ENCODE assay signal across 28 cellular contexts in genomic region chr16:68839831-68840230, GRCh38.
"Had no signal": no experiment of that assay in that cellular context is flagged by ENCODE, and none has a peak within 500 bp of the region (broad histone marks: within the 10 kb centered on the region; RNA-seq: fewer than 3 reads in every experiment).

No MANE protein-coding gene starts in this region.

- H3K27ac ChIP-seq: stomach, thyroid gland, upper lobe of right lung had no signal

- H3K27me3 ChIP-seq: stomach, thyroid gland, upper lobe of right lung had no signal

- H3K9me3 Mint-ChIP-seq: activated CD4-positive, alpha-beta memory T cell treated with anti-CD3 and anti-CD28 coated beads, Interleukin-2, amount 10 ng/mL, durations not matched to agents 7 days and 5 days; activated CD4-positive, alpha-beta T cell treated with anti-CD3 and anti-CD28 coated beads, Interleukin-2, amount 10 ng/mL, durations not matched to agents 7 days and 5 days; activated naive CD4-positive, alpha-beta T cell treated with anti-CD3 and anti-CD28 coated beads, Interleukin-2, amount 50 U/mL, for 24 hours; activated naive CD8-positive, alpha-beta T cell treated with anti-CD3 and anti-CD28 coated beads, Interleukin-2, amount 50 U/mL, for 24 hours; activated T-cell treated with anti-CD3 and anti-CD28 coated beads, Interleukin-2, amount 50 U/mL, for 4 hours; activated T-helper 17 cell treated with anti-CD3 and anti-CD28 coated beads, Interleukin-2, amount 50 U/mL, for 72 hours; natural killer cell; stimulated activated naive B cell treated with anti-CD40 and anti-IgM and Interleukin-4, amounts not matched to agents 10 μg/mL and 1 μg/mL and 100 μg/mL, for 72 hours; WTC11 had no signal

- DNase-seq: activated CD4-positive, alpha-beta memory T cell treated with anti-CD3 and anti-CD28 coated beads, Interleukin-2, amount 10 ng/mL, durations not matched to agents 7 days and 5 days; activated CD4-positive, alpha-beta T cell treated with anti-CD3 and anti-CD28 coated beads for 1 hour; activated CD4-positive, alpha-beta T cell treated with anti-CD3 and anti-CD28 coated beads, Interleukin-2, amount 10 ng/mL, durations not matched to agents 7 days and 5 days; activated gamma-delta T cell treated with Interleukin-2 at 50 U/mL for 16 hours; activated naive CD8-positive, alpha-beta T cell treated with anti-CD3 and anti-CD28 coated beads, Interleukin-2, amount 50 U/mL, for 24 hours; activated T-cell treated with anti-CD3 and anti-CD28 coated beads, Interleukin-2, amount 50 U/mL, for 4 hours; amygdala; head of caudate nucleus; hippocampal formation; left cardiac atrium; midbrain; natural killer cell; retina; stimulated activated CD4-positive, alpha-beta T cell treated with anti-CD3 and anti-CD28 coated beads, Interleukin-1b, Interleukin-23, amount 100 ng/mL, for 48 hours; stimulated activated CD4-positive, alpha-beta T cell treated with anti-CD3 and anti-CD28 coated beads, Interleukin-4, amount 100 ng/mL, for 4 hours; stimulated activated CD8-positive, alpha-beta memory T cell treated with anti-CD3 and anti-CD28 coated beads, Interleukin-4, amount 100 ng/mL, for 48 hours; stimulated activated naive B cell treated with anti-CD40 and anti-IgM and Interleukin-4, amounts not matched to agents 10 μg/mL and 1 μg/mL and 100 μg/mL, for 72 hours; stomach; T-helper 17 cell; thyroid gland had no signal

- H3K36me3 ChIP-seq: upper lobe of right lung had no signal

- H3K36me3 Mint-ChIP-seq: activated naive CD4-positive, alpha-beta T cell treated with anti-CD3 and anti-CD28 coated beads, Interleukin-2, amount 50 U/mL, for 24 hours; natural killer cell; stimulated activated naive B cell treated with anti-CD40 and anti-IgM and Interleukin-4, amounts not matched to agents 10 μg/mL and 1 μg/mL and 100 μg/mL, for 72 hours had no signal

- H3K4me3 ChIP-seq: smooth muscle cell, stomach, thyroid gland, upper lobe of right lung had no signal

- H3K4me2 ChIP-seq: smooth muscle cell had no signal

- H3K9me3 ChIP-seq: stomach, thyroid gland, upper lobe of right lung had no signal

- H3K27me3 Mint-ChIP-seq: activated CD4-positive, alpha-beta memory T cell treated with anti-CD3 and anti-CD28 coated beads, Interleukin-2, amount 10 ng/mL, durations not matched to agents 7 days and 5 days; activated CD4-positive, alpha-beta T cell treated with anti-CD3 and anti-CD28 coated beads, Interleukin-2, amount 10 ng/mL, durations not matched to agents 7 days and 5 days; activated naive CD4-positive, alpha-beta T cell treated with anti-CD3 and anti-CD28 coated beads, Interleukin-2, amount 50 U/mL, for 24 hours; activated naive CD8-positive, alpha-beta T cell treated with anti-CD3 and anti-CD28 coated beads, Interleukin-2, amount 50 U/mL, for 24 hours; activated T-helper 17 cell treated with anti-CD3 and anti-CD28 coated beads, Interleukin-2, amount 50 U/mL, for 72 hours; progenitor cell of endocrine pancreas had no signal

- ATAC-seq: activated naive CD8-positive, alpha-beta T cell treated with anti-CD3 and anti-CD28 coated beads, Interleukin-2, amount 50 U/mL, for 24 hours; activated T-cell treated with anti-CD3 and anti-CD28 coated beads, Interleukin-2, amount 50 U/mL, for 4 hours; activated T-helper 17 cell treated with anti-CD3 and anti-CD28 coated beads, Interleukin-2, amount 50 U/mL, for 72 hours; esophagus mucosa; left cardiac atrium; natural killer cell; sciatic nerve; stimulated activated naive B cell treated with anti-CD40 and anti-IgM and Interleukin-4, amounts not matched to agents 10 μg/mL and 1 μg/mL and 100 μg/mL, for 72 hours; T-helper 17 cell; upper lobe of right lung; WTC11 had no signal

- H3K4me3 Mint-ChIP-seq: activated CD4-positive, alpha-beta memory T cell treated with anti-CD3 and anti-CD28 coated beads, Interleukin-2, amount 10 ng/mL, durations not matched to agents 7 days and 5 days; activated CD4-positive, alpha-beta T cell treated with anti-CD3 and anti-CD28 coated beads, Interleukin-2, amount 10 ng/mL, durations not matched to agents 7 days and 5 days; activated naive CD4-positive, alpha-beta T cell treated with anti-CD3 and anti-CD28 coated beads, Interleukin-2, amount 50 U/mL, for 24 hours; activated naive CD8-positive, alpha-beta T cell treated with anti-CD3 and anti-CD28 coated beads, Interleukin-2, amount 50 U/mL, for 24 hours; activated T-cell treated with anti-CD3 and anti-CD28 coated beads, Interleukin-2, amount 50 U/mL, for 4 hours; activated T-helper 17 cell treated with anti-CD3 and anti-CD28 coated beads, Interleukin-2, amount 50 U/mL, for 72 hours; natural killer cell; stimulated activated naive B cell treated with anti-CD40 and anti-IgM and Interleukin-4, amounts not matched to agents 10 μg/mL and 1 μg/mL and 100 μg/mL, for 72 hours; T-helper 17 cell; WTC11 had no signal

- H3K27ac Mint-ChIP-seq: activated CD4-positive, alpha-beta memory T cell treated with anti-CD3 and anti-CD28 coated beads, Interleukin-2, amount 10 ng/mL, durations not matched to agents 7 days and 5 days; activated CD4-positive, alpha-beta T cell treated with anti-CD3 and anti-CD28 coated beads, Interleukin-2, amount 10 ng/mL, durations not matched to agents 7 days and 5 days; activated naive CD8-positive, alpha-beta T cell treated with anti-CD3 and anti-CD28 coated beads, Interleukin-2, amount 50 U/mL, for 24 hours; activated T-helper 17 cell treated with anti-CD3 and anti-CD28 coated beads, Interleukin-2, amount 50 U/mL, for 72 hours; natural killer cell; stimulated activated naive B cell treated with anti-CD40 and anti-IgM and Interleukin-4, amounts not matched to agents 10 μg/mL and 1 μg/mL and 100 μg/mL, for 72 hours; T-helper 17 cell; WTC11 had no signal
